16 cellular contexts compared by ENCODE assay signal in the genomic region with DNA sequence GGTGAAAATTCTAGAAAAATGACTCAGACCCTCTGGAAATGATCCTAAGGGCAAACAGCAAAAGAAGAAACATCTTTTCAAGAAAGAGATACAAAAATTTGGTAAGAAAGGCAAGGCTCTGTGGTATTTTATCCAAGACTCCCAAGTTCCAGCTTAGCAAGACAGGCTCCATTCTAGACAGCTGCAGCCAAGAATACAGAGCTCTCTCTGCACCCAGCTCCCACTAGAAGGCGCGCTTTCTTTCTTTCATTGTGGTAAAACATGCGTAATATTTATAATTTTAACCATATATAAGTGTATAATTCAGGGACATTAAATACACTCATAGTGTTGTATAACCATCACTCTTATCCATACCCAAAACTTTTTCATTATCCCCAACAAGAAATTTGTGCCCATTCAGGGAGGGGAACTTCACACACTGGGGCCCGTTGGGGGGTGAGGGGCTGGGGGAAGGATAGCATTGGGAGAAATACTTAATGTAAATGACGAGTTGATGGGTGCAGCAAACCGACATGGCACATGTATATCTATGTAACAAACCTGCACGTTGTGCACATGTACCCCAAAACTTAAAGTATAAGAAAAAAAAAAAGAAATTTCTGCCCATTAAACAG. TPM values are rescaled to one million over a fixed set of nuclear protein-coding genes. Genes with fewer than 3 reads are reported as not detected.
DNase-seq lines count a peak whose midpoint lies in the region; ATAC-seq and TF ChIP-seq lines count a peak whose summit lies in the region.
"Had no signal": no experiment of that assay in that cellular context is flagged by ENCODE, and none has a peak within 500 bp of the region (broad histone marks: within the 10 kb centered on the region; RNA-seq: fewer than 3 reads in every experiment).

No MANE protein-coding gene starts in this region.

- no peaks in the 10 kb centered on the region for H3K36me3 ChIP-seq in OCI-LY7 (ENCODE audit: insufficient read depth, low read length)
- no peaks in the 10 kb centered on the region for H3K36me3 ChIP-seq in endodermal cell (ENCODE audit: control insufficient read depth, insufficient read depth, low read length)
- H3K36me3 ChIP-seq: ascending aorta, ovary had no signal

- TF ChIP-seq CTCF in GM12865 (IDR thresholded peaks at IDR 0.05; ENCODE audit: insufficient read depth, low read depth, low read length, missing control alignments) (peak; percentile 1), OCI-LY7 (conservative IDR thresholded peaks at IDR 0.05; ENCODE audit: low read length) (peak; percentile 63), endodermal cell (conservative IDR thresholded peaks at IDR 0.05) (peak; percentile 45)

- no peak overlapping the region for H3K27ac Mint-ChIP-seq in endodermal cell
- no peak overlapping the region for H3K27ac Mint-ChIP-seq in activated T-cell treated with anti-CD3 and anti-CD28 coated beads, Interleukin-2, amount 50 U/mL, for 72 hours
- H3K27ac Mint-ChIP-seq: CD4-positive, CD25-positive, alpha-beta regulatory T cell; memory B cell had no signal

- DNase-seq in AG08395 (ENCODE audit: low spot score) (peak; percentile 9), GM12865 (ENCODE audit: low read depth) (peak; percentile 6), OCI-LY7 (ENCODE audit: low spot score) (no peak), endodermal cell (no peak), foreskin melanocyte (no peak), NCI-H2081 (lab: John Stamatoyannopoulos, UW) (no peak)
- no peak for DNase-seq in activated T-cell treated with anti-CD3 and anti-CD28 coated beads, Interleukin-2, amount 50 U/mL, for 72 hours
- DNase-seq: activated T-cell treated with anti-CD3 and anti-CD28 coated beads, Interleukin-2, amount 50 U/mL, for 1 hour; CD4-positive, CD25-positive, alpha-beta regulatory T cell; NCI-H2081 treated with DMSO at 0.1 percent for 48 hours; ovary; stimulated activated naive CD4-positive, alpha-beta T cell had no signal

- H3K4me1 ChIP-seq in OCI-LY7 (ENCODE audit: insufficient read depth, low read length, poor library complexity, severe bottlenecking) (peaks cover 8% of the 10 kb centered on the region), endodermal cell (ENCODE audit: control insufficient read depth, insufficient read depth, low read length) (no peaks in the 10 kb centered on the region)
- H3K4me1 ChIP-seq: ascending aorta had no signal

- H3K9me2 ChIP-seq in OCI-LY7 (ENCODE audit: insufficient read depth, low read length) = no peaks in the 10 kb centered on the region

- H3K4me1 Mint-ChIP-seq in endodermal cell = peaks cover 2% of the 10 kb centered on the region
- peaks cover 5% of the 10 kb centered on the region for H3K4me1 Mint-ChIP-seq in activated T-cell treated with anti-CD3 and anti-CD28 coated beads, Interleukin-2, amount 50 U/mL, for 72 hours (ENCODE audit: low read depth)

- POLR2A ChIA-PET in OCI-LY7 (lab: Charles Lee) = no interaction called here

- WGBS in endodermal cell (ENCODE audit: insufficient coverage in 1 of 2, insufficient read length in 1 of 2), 2 experiments = 90 to 92% methylated on average over 2 to 3 of the region's 7 CpGs

- no peak overlapping the region for H3K4me3 Mint-ChIP-seq in endodermal cell
- no peak overlapping the region for H3K4me3 Mint-ChIP-seq in activated T-cell treated with anti-CD3 and anti-CD28 coated beads, Interleukin-2, amount 50 U/mL, for 72 hours
- H3K4me3 Mint-ChIP-seq: memory B cell had no signal

- intact Hi-C loops in OCI-LY7 (cut with micrococcal nuclease; ENCODE audit: unreplicated experiment) = loop anchor here (10.0 kb wide), 1 partner anchor 518 kb away; no protein-coding TSS in a partner anchor

- CTCF ChIA-PET in OCI-LY7 (lab: Charles Lee; ENCODE audit: unreplicated experiment) = no interaction called here

- no peak overlapping the region for H3K9ac ChIP-seq in endodermal cell (ENCODE audit: extremely low read depth, low read length, poor library complexity, severe bottlenecking)

- H3K9me3 ChIP-seq in OCI-LY7 (ENCODE audit: low read length) = no peaks in the 10 kb centered on the region
- H3K9me3 ChIP-seq in endodermal cell (ENCODE audit: control insufficient read depth, low read length) = no peaks in the 10 kb centered on the region
- H3K9me3 ChIP-seq: ascending aorta, ovary had no signal

- H3K4me2 ChIP-seq in OCI-LY7 (ENCODE audit: low read length) = no peak overlapping the region

- ATAC-seq in activated T-cell treated with anti-CD3 and anti-CD28 coated beads, Interleukin-2, amount 50 U/mL, for 72 hours (replicated peaks in 1 of 2) = no peak
- ATAC-seq in HG03135 (IDR thresholded peaks at IDR 0.05; ENCODE audit: unreplicated experiment) = no peak

- no TSS peak for BruUV-seq in OCI-LY7 (replicated peaks; lab: Mats Ljungman, UMichigan)

- H3K9me3 Mint-ChIP-seq in endodermal cell = no peaks in the 10 kb centered on the region
- H3K9me3 Mint-ChIP-seq in activated T-cell treated with anti-CD3 and anti-CD28 coated beads, Interleukin-2, amount 50 U/mL, for 72 hours = no peaks in the 10 kb centered on the region
- H3K9me3 Mint-ChIP-seq: memory B cell had no signal

- H2AFZ ChIP-seq in OCI-LY7 (ENCODE audit: low read length) = no peak overlapping the region

- H3K4me3 ChIP-seq in GM12865 (ENCODE audit: low read depth, low read length) = no peak overlapping the region
- no peak overlapping the region for H3K4me3 ChIP-seq in OCI-LY7 (ENCODE audit: low read depth, low read length, poor library complexity, severe bottlenecking)
- H3K4me3 ChIP-seq in endodermal cell (ENCODE audit: low read length) = no peak overlapping the region
- H3K4me3 ChIP-seq: ascending aorta, ovary had no signal

- no peak overlapping the region for H3K27ac ChIP-seq in OCI-LY7 (ENCODE audit: low read depth, low read length, poor library complexity, severe bottlenecking)
- H3K27ac ChIP-seq in endodermal cell (ENCODE audit: low read depth, low read length) = no peak overlapping the region
- H3K27ac ChIP-seq: ascending aorta, ovary had no signal

- H3K36me3 Mint-ChIP-seq in endodermal cell (ENCODE audit: low read depth) = no peaks in the 10 kb centered on the region
- H3K36me3 Mint-ChIP-seq in activated T-cell treated with anti-CD3 and anti-CD28 coated beads, Interleukin-2, amount 50 U/mL, for 72 hours (ENCODE audit: insufficient read depth in 2 of 2) = peaks cover 0 to 1% of the 10 kb centered on the region in 2 donors
- H3K36me3 Mint-ChIP-seq: CD4-positive, CD25-positive, alpha-beta regulatory T cell; memory B cell had no signal

- no peaks in the 10 kb centered on the region for H3K27me3 Mint-ChIP-seq in endodermal cell (ENCODE audit: insufficient read depth)
- peaks cover 16% of the 10 kb centered on the region for H3K27me3 Mint-ChIP-seq in activated T-cell treated with anti-CD3 and anti-CD28 coated beads, Interleukin-2, amount 50 U/mL, for 72 hours (ENCODE audit: low read depth)

- H3K27me3 ChIP-seq in endodermal cell (ENCODE audit: control insufficient read depth, insufficient read depth, low read length, poor library complexity, severe bottlenecking) = no peaks in the 10 kb centered on the region
- H3K27me3 ChIP-seq: ascending aorta, ovary had no signal

- H3K79me2 ChIP-seq in OCI-LY7 (ENCODE audit: insufficient read depth, low read depth, low read length) = no peaks in the 10 kb centered on the region

- H4K20me1 ChIP-seq in OCI-LY7 (ENCODE audit: insufficient read depth, low read length) = no peaks in the 10 kb centered on the region

RNA-seq across cellular contexts. Expression of a gene that starts 2.2 kb away (rescaled TPM):
- 0.41 and 1.3 TPM in 2 replicates for total RNA-seq in OCI-LY7 (2014; rRNA removed; shearing (Covaris generic))
- total RNA-seq in OCI-LY7 (2022) = 1.4 and 1.6 TPM in 2 replicates
- 1 to 10 TPM; 4.6 to 5.9 TPM for total RNA-seq in endodermal cell
- 10.0 TPM for polyA plus RNA-seq in endodermal cell (2013, experiment 1 of 2)
- polyA plus RNA-seq in endodermal cell (2013, experiment 2 of 2) = 10.8 TPM
- not detected for total RNA-seq in activated T-cell treated with anti-CD3 and anti-CD28 coated beads, Interleukin-2, amount 50 U/mL, for 72 hours
- total RNA-seq: CD4-positive, CD25-positive, alpha-beta regulatory T cell had no signal
- polyA plus RNA-seq: CD4-positive, CD25-positive, alpha-beta regulatory T cell; endothelial cell of umbilical vein had no signal

Comparison
In these comparisons a context has a peak if more than half of its experiments do, and no peak if none do; other contexts are left out.
1. DNase-seq: peak in AG08395 (single experiment) and GM12865 (single experiment); none in OCI-LY7 (single experiment), endodermal cell (single experiment), activated T-cell treated with anti-CD3 and anti-CD28 coated beads, Interleukin-2, amount 50 U/mL, for 72 hours (0 of 2), foreskin melanocyte (single experiment) and NCI-H2081 (0 of 2).
2. CTCF ChIP-seq: peak in every context shown above with its lines; median percentile 63 in OCI-LY7; 45 in endodermal cell; 1 in GM12865.